Comparison of ENCODE assay signal across 28 cellular contexts in genomic region chr12:39685854-39686608, GRCh38.
DNase-seq lines count a peak whose midpoint lies in the region; ATAC-seq lines count a peak whose summit lies in the region.
"Had no signal": no experiment of that assay in that cellular context is flagged by ENCODE, and none has a peak within 500 bp of the region (broad histone marks: within the 10 kb centered on the region; RNA-seq: fewer than 3 reads in every experiment).

No MANE protein-coding gene starts in this region.

- H3K9me3 Mint-ChIP-seq in activated naive CD4-positive, alpha-beta T cell treated with anti-CD3 and anti-CD28 coated beads, Interleukin-2, amount 50 U/mL, for 24 hours, result no peaks in the 10 kb centered on the region
- H3K9me3 Mint-ChIP-seq in activated naive CD8-positive, alpha-beta T cell treated with anti-CD3 and anti-CD28 coated beads, Interleukin-2, amount 10 ng/mL, durations not matched to agents 7 days and 5 days, result no peaks in the 10 kb centered on the region
- H3K9me3 Mint-ChIP-seq in stimulated activated effector memory CD8-positive, alpha-beta T cell treated with anti-CD3 and anti-CD28 coated beads, Interleukin-12 subunit alpha, Interleukin-12 subunit beta, amount 100 ng/mL, for 72 hours, result no peaks in the 10 kb centered on the region
- no peaks in the 10 kb centered on the region for H3K9me3 Mint-ChIP-seq in stimulated activated memory B cell treated with anti-CD40 and anti-IgM and Interleukin-4, amounts not matched to agents 10 μg/mL and 1 μg/mL and 100 μg/mL, for 72 hours
- H3K9me3 Mint-ChIP-seq: nephron progenitor cell had no signal

- H3K9me3 ChIP-seq in T-helper 17 cell (ENCODE audit: control insufficient read depth, low read length, poor library complexity, severe bottlenecking), result no peaks in the 10 kb centered on the region
- H3K9me3 ChIP-seq: BLaER1, MG63, mucosa of descending colon, sigmoid colon, SK-N-SH had no signal

- peaks cover 5% of the 10 kb centered on the region for H3K36me3 Mint-ChIP-seq in activated naive CD4-positive, alpha-beta T cell treated with anti-CD3 and anti-CD28 coated beads, Interleukin-2, amount 50 U/mL, for 24 hours
- peaks cover 3% of the 10 kb centered on the region for H3K36me3 Mint-ChIP-seq in T-helper 17 cell (ENCODE audit: low read depth)
- H3K36me3 Mint-ChIP-seq in activated naive CD8-positive, alpha-beta T cell treated with anti-CD3 and anti-CD28 coated beads, Interleukin-2, amount 10 ng/mL, durations not matched to agents 7 days and 5 days, result peaks cover 6% of the 10 kb centered on the region
- H3K36me3 Mint-ChIP-seq in stimulated activated effector memory CD8-positive, alpha-beta T cell treated with anti-CD3 and anti-CD28 coated beads, Interleukin-12 subunit alpha, Interleukin-12 subunit beta, amount 100 ng/mL, for 72 hours, result no peaks in the 10 kb centered on the region
- no peaks in the 10 kb centered on the region for H3K36me3 Mint-ChIP-seq in stimulated activated memory B cell treated with anti-CD40 and anti-IgM and Interleukin-4, amounts not matched to agents 10 μg/mL and 1 μg/mL and 100 μg/mL, for 72 hours

- POLR2A ChIA-PET in activated naive CD8-positive, alpha-beta T cell treated with anti-CD3 and anti-CD28 coated beads, Interleukin-2, amount 10 ng/mL, durations not matched to agents 7 days and 5 days (lab: Charles Lee), result interaction anchor here (0.7 to 4.0 kb wide), 6 partner anchors 17 to 243 kb away, joined by 3 to 71 read pairs (median 4); partner anchors contain the start of gene ABCD2

- H3K27ac Mint-ChIP-seq in activated naive CD4-positive, alpha-beta T cell treated with anti-CD3 and anti-CD28 coated beads, Interleukin-2, amount 50 U/mL, for 24 hours, result peak overlapping the region; percentile 84
- peak overlapping the region; percentile 49 for H3K27ac Mint-ChIP-seq in T-helper 17 cell
- H3K27ac Mint-ChIP-seq in activated naive CD8-positive, alpha-beta T cell treated with anti-CD3 and anti-CD28 coated beads, Interleukin-2, amount 10 ng/mL, durations not matched to agents 7 days and 5 days, result peak overlapping the region; percentile 91
- peak overlapping the region; percentile 32 for H3K27ac Mint-ChIP-seq in stimulated activated effector memory CD8-positive, alpha-beta T cell treated with anti-CD3 and anti-CD28 coated beads, Interleukin-12 subunit alpha, Interleukin-12 subunit beta, amount 100 ng/mL, for 72 hours
- no peak overlapping the region for H3K27ac Mint-ChIP-seq in stimulated activated memory B cell treated with anti-CD40 and anti-IgM and Interleukin-4, amounts not matched to agents 10 μg/mL and 1 μg/mL and 100 μg/mL, for 72 hours
- H3K27ac Mint-ChIP-seq: nephron progenitor cell had no signal

- no peak for DNase-seq in activated naive CD4-positive, alpha-beta T cell treated with anti-CD3 and anti-CD28 coated beads, Interleukin-2, amount 50 U/mL, for 16 hours
- DNase-seq in T-helper 17 cell (no peak), hepatic stellate cell (ENCODE audit: low spot score) (no peak)
- DNase-seq in activated naive CD8-positive, alpha-beta T cell treated with anti-CD3 and anti-CD28 coated beads, Interleukin-2, amount 10 ng/mL, durations not matched to agents 7 days and 5 days, result peak; percentile 81
- DNase-seq in stimulated activated effector memory CD8-positive, alpha-beta T cell treated with anti-CD3 and anti-CD28 coated beads, Interleukin-12 subunit alpha, Interleukin-12 subunit beta, amount 100 ng/mL, for 72 hours (ENCODE audit: low spot score in 2 of 2), result no peak
- DNase-seq: activated CD4-positive, CD25-positive, alpha-beta regulatory T cell treated with anti-CD3 and anti-CD28 coated beads, Interleukin-2, amount 50 U/mL, for 72 hours; activated gamma-delta T cell; amygdala; brain microvascular endothelial cell; COR-L47; DMS53; HCEC 1CT; hypothalamus; left colon; MG63; mucosa of descending colon; NCI-H2029; NCI-H526; nephron progenitor cell; PC-3; sigmoid colon; SK-N-SH; stimulated activated CD4-positive, alpha-beta T cell treated with anti-CD3 and anti-CD28 coated beads, Interleukin-12 subunit alpha, Interleukin-12 subunit beta, amount 100 ng/mL, for 4 hours; stimulated activated CD4-positive, alpha-beta T cell treated with anti-CD3 and anti-CD28 coated beads, Interleukin-2, amount 100 ng/mL, for 48 hours; trophoblast cell had no signal

- peaks cover 39% of the 10 kb centered on the region for H3K4me1 Mint-ChIP-seq in activated naive CD4-positive, alpha-beta T cell treated with anti-CD3 and anti-CD28 coated beads, Interleukin-2, amount 50 U/mL, for 24 hours
- peaks cover 18% of the 10 kb centered on the region for H3K4me1 Mint-ChIP-seq in T-helper 17 cell
- H3K4me1 Mint-ChIP-seq in activated naive CD8-positive, alpha-beta T cell treated with anti-CD3 and anti-CD28 coated beads, Interleukin-2, amount 10 ng/mL, durations not matched to agents 7 days and 5 days, result peaks cover 35% of the 10 kb centered on the region
- H3K4me1 Mint-ChIP-seq in stimulated activated effector memory CD8-positive, alpha-beta T cell treated with anti-CD3 and anti-CD28 coated beads, Interleukin-12 subunit alpha, Interleukin-12 subunit beta, amount 100 ng/mL, for 72 hours, result peaks cover 27% of the 10 kb centered on the region
- H3K4me1 Mint-ChIP-seq in stimulated activated memory B cell treated with anti-CD40 and anti-IgM and Interleukin-4, amounts not matched to agents 10 μg/mL and 1 μg/mL and 100 μg/mL, for 72 hours, result peaks cover 6% of the 10 kb centered on the region
- H3K4me1 Mint-ChIP-seq: nephron progenitor cell had no signal

- H3K27me3 Mint-ChIP-seq in activated naive CD4-positive, alpha-beta T cell treated with anti-CD3 and anti-CD28 coated beads, Interleukin-2, amount 50 U/mL, for 24 hours, result no peaks in the 10 kb centered on the region
- H3K27me3 Mint-ChIP-seq in T-helper 17 cell, result no peaks in the 10 kb centered on the region
- H3K27me3 Mint-ChIP-seq in activated naive CD8-positive, alpha-beta T cell treated with anti-CD3 and anti-CD28 coated beads, Interleukin-2, amount 10 ng/mL, durations not matched to agents 7 days and 5 days, result no peaks in the 10 kb centered on the region
- no peaks in the 10 kb centered on the region for H3K27me3 Mint-ChIP-seq in stimulated activated memory B cell treated with anti-CD40 and anti-IgM and Interleukin-4, amounts not matched to agents 10 μg/mL and 1 μg/mL and 100 μg/mL, for 72 hours

- ATAC-seq in T-helper 17 cell, result peak; percentile 82
- peak; percentile 85 for ATAC-seq in activated naive CD8-positive, alpha-beta T cell treated with anti-CD3 and anti-CD28 coated beads, Interleukin-2, amount 10 ng/mL, durations not matched to agents 7 days and 5 days (ENCODE audit: low read depth)
- no peak for ATAC-seq in stimulated activated effector memory CD8-positive, alpha-beta T cell treated with anti-CD3 and anti-CD28 coated beads, Interleukin-12 subunit alpha, Interleukin-12 subunit beta, amount 100 ng/mL, for 72 hours
- ATAC-seq in stimulated activated memory B cell treated with anti-CD40 and anti-IgM and Interleukin-4, amounts not matched to agents 10 μg/mL and 1 μg/mL and 100 μg/mL, for 72 hours, result no peak
- ATAC-seq: left colon, mucosa of descending colon, PC-3 had no signal

- no peak overlapping the region for H3K4me3 Mint-ChIP-seq in activated naive CD4-positive, alpha-beta T cell treated with anti-CD3 and anti-CD28 coated beads, Interleukin-2, amount 50 U/mL, for 24 hours
- H3K4me3 Mint-ChIP-seq in T-helper 17 cell, result peak overlapping the region; percentile 64
- H3K4me3 Mint-ChIP-seq in activated naive CD8-positive, alpha-beta T cell treated with anti-CD3 and anti-CD28 coated beads, Interleukin-2, amount 10 ng/mL, durations not matched to agents 7 days and 5 days, result peak overlapping the region; percentile 76
- H3K4me3 Mint-ChIP-seq in stimulated activated effector memory CD8-positive, alpha-beta T cell treated with anti-CD3 and anti-CD28 coated beads, Interleukin-12 subunit alpha, Interleukin-12 subunit beta, amount 100 ng/mL, for 72 hours, result no peak overlapping the region
- no peak overlapping the region for H3K4me3 Mint-ChIP-seq in stimulated activated memory B cell treated with anti-CD40 and anti-IgM and Interleukin-4, amounts not matched to agents 10 μg/mL and 1 μg/mL and 100 μg/mL, for 72 hours
- H3K4me3 Mint-ChIP-seq: nephron progenitor cell had no signal

Comparison
In these comparisons a context has a peak if more than half of its experiments do, and no peak if none do; other contexts are left out.
1. H3K4me3 Mint-ChIP-seq: peak in T-helper 17 cell (single experiment) and activated naive CD8-positive, alpha-beta T cell treated with anti-CD3 and anti-CD28 coated beads, Interleukin-2, amount 10 ng/mL, durations not matched to agents 7 days and 5 days (single experiment); none in activated naive CD4-positive, alpha-beta T cell treated with anti-CD3 and anti-CD28 coated beads, Interleukin-2, amount 50 U/mL, for 24 hours (single experiment), stimulated activated effector memory CD8-positive, alpha-beta T cell treated with anti-CD3 and anti-CD28 coated beads, Interleukin-12 subunit alpha, Interleukin-12 subunit beta, amount 100 ng/mL, for 72 hours (single experiment) and stimulated activated memory B cell treated with anti-CD40 and anti-IgM and Interleukin-4, amounts not matched to agents 10 μg/mL and 1 μg/mL and 100 μg/mL, for 72 hours (single experiment).
2. ATAC-seq: peak in T-helper 17 cell (single experiment) and activated naive CD8-positive, alpha-beta T cell treated with anti-CD3 and anti-CD28 coated beads, Interleukin-2, amount 10 ng/mL, durations not matched to agents 7 days and 5 days (single experiment); none in stimulated activated effector memory CD8-positive, alpha-beta T cell treated with anti-CD3 and anti-CD28 coated beads, Interleukin-12 subunit alpha, Interleukin-12 subunit beta, amount 100 ng/mL, for 72 hours (single experiment) and stimulated activated memory B cell treated with anti-CD40 and anti-IgM and Interleukin-4, amounts not matched to agents 10 μg/mL and 1 μg/mL and 100 μg/mL, for 72 hours (single experiment).